ENCODE assay signal across 9 cellular contexts in the genomic region with DNA sequence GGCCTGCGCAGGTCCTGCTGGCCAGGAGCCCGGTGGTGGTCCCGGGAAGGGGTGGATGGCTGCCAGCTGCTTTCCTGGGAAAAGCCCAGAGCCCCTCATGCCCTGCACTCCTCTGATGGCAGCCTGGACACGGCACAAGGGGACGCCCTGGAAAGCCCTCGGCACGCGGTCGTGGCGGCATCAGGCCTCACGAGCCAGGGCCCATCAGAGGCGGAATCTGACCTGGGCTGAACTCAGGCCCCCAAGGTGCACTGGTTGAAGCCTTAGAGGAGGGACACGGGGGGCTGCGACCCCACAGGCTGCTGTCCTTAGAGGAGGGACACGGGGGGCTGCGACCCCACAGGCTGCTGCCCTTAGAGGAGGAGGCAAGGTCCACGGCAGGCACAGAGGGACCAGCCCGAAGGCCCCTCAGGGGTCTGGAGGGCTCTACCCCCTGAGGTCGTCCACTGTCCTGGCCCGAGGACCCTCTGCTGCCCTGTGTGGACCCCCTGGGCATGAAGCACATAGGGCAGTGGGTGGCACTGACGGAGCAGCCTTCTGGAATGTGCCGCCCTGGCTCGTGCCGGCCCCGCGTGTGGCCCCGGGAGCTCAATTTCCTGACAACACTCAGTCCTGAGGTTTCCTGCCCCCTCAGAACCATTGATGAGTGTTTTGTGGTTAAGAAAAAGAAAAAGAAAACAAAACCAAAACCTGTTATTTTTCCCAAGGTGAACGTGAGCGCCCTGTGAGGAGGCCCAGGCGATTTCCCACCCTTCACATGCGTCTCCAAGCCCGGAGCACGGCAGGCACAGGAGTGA. TPM values are rescaled to one million over a fixed set of nuclear protein-coding genes. Genes with fewer than 3 reads are reported as not detected.
DNase-seq lines count a peak whose midpoint lies in the region; ATAC-seq and TF ChIP-seq lines count a peak whose summit lies in the region.
"Had no signal": no experiment of that assay in that cellular context is flagged by ENCODE, and none has a peak within 500 bp of the region (broad histone marks: within the 10 kb centered on the region; RNA-seq: fewer than 3 reads in every experiment).

No MANE protein-coding gene starts in this region.

- H3K4me3 ChIP-seq in BLaER1 treated with 17β-estradiol and CSF1 and Interleukin-3, amounts not matched to agents 10 nM and 100 nM: no peak overlapping the region
- no peak overlapping the region for H3K4me3 ChIP-seq in OCI-LY3 (ENCODE audit: low read length)
- H3K4me3 ChIP-seq: GM23338 had no signal

- no peak overlapping the region for H3K27ac ChIP-seq in BLaER1 treated with 17β-estradiol and CSF1 and Interleukin-3, amounts not matched to agents 10 nM and 100 nM
- H3K27ac ChIP-seq in OCI-LY3 (ENCODE audit: low read length): no peak overlapping the region
- no peak overlapping the region for H3K27ac ChIP-seq in foreskin keratinocyte

- peak overlapping the region in 1 of 11 experiments; percentile 53; a peak in 2 of 22 replicates for H3K9ac ChIP-seq in BLaER1 treated with 17β-estradiol and CSF1 and Interleukin-3, amounts not matched to agents 10 nM and 100 nM
- H3K9ac ChIP-seq in OCI-LY3 (ENCODE audit: low read length): no peak overlapping the region

- peaks cover 11% of the 10 kb centered on the region for H3K4me1 Mint-ChIP-seq in activated T-helper 1 cell treated with anti-CD3 and anti-CD28 coated beads, Interleukin-12 subunit alpha, Interleukin-12 subunit beta, Interleukin-2, Interleukin-4 antibody, amounts not matched to agents 30 ng/mL and 10 ng/mL and 1 ng/mL, durations not matched to agents 14 hours and 24 hours and 36 hours (ENCODE audit: low read depth)
- H3K4me1 Mint-ChIP-seq in natural killer cell: peaks cover 0 to 6% of the 10 kb centered on the region in 2 donors
- H3K4me1 Mint-ChIP-seq: GM23338 had no signal

- ATAC-seq in natural killer cell (peak; percentile 18 to 29 (median 29)), left colon (no peak), foreskin keratinocyte (no peak), GM19035 (IDR thresholded peaks at IDR 0.05; ENCODE audit: unreplicated experiment) (no peak), HG03039 (IDR thresholded peaks at IDR 0.05; ENCODE audit: unreplicated experiment) (no peak)

- no peaks in the 10 kb centered on the region for H3K79me2 ChIP-seq in OCI-LY3 (ENCODE audit: low read length)

- H3K9me3 Mint-ChIP-seq in activated T-helper 1 cell treated with anti-CD3 and anti-CD28 coated beads, Interleukin-12 subunit alpha, Interleukin-12 subunit beta, Interleukin-2, Interleukin-4 antibody, amounts not matched to agents 30 ng/mL and 10 ng/mL and 1 ng/mL, durations not matched to agents 14 hours and 24 hours and 36 hours: no peaks in the 10 kb centered on the region
- H3K9me3 Mint-ChIP-seq in natural killer cell: no peaks in the 10 kb centered on the region

- H2AFZ ChIP-seq in OCI-LY3 (ENCODE audit: low read depth, low read length): no peak overlapping the region
- H2AFZ ChIP-seq: GM23338 had no signal

- peak; percentile 29 for DNase-seq in activated T-helper 1 cell treated with anti-CD3 and anti-CD28 coated beads, Interleukin-12 subunit alpha, Interleukin-12 subunit beta, Interleukin-2, Interleukin-4 antibody, amounts not matched to agents 30 ng/mL and 10 ng/mL and 1 ng/mL, durations not matched to agents 14 hours and 24 hours and 36 hours (ENCODE audit: low spot score)
- no peak for DNase-seq in natural killer cell
- no peak for DNase-seq in left colon
- no peak for DNase-seq in foreskin keratinocyte

- intact Hi-C loops in activated T-helper 1 cell treated with anti-CD3 and anti-CD28 coated beads, Interleukin-12 subunit alpha, Interleukin-12 subunit beta, Interleukin-2, Interleukin-4 antibody, amounts not matched to agents 30 ng/mL and 10 ng/mL and 1 ng/mL, durations not matched to agents 14 hours and 24 hours and 36 hours (cut with micrococcal nuclease): loop anchor here (1.0 kb wide), 1 partner anchor 32 kb away; no protein-coding TSS in a partner anchor
- intact Hi-C loops in natural killer cell (cut with micrococcal nuclease) (no loop called here), left colon (cut with DNase I, micrococcal nuclease) (no loop called here)

- H3K4me3 Mint-ChIP-seq in activated T-helper 1 cell treated with anti-CD3 and anti-CD28 coated beads, Interleukin-12 subunit alpha, Interleukin-12 subunit beta, Interleukin-2, Interleukin-4 antibody, amounts not matched to agents 30 ng/mL and 10 ng/mL and 1 ng/mL, durations not matched to agents 14 hours and 24 hours and 36 hours: peak overlapping the region; percentile 11
- no peak overlapping the region for H3K4me3 Mint-ChIP-seq in natural killer cell
- H3K4me3 Mint-ChIP-seq: GM23338 had no signal

- H3K9me3 ChIP-seq in BLaER1 treated with 17β-estradiol and CSF1 and Interleukin-3, amounts not matched to agents 10 nM and 100 nM (replicated peaks in 1 of 11): no peaks in the 10 kb centered on the region
- H3K9me3 ChIP-seq in OCI-LY3 (ENCODE audit: insufficient read depth, low read length): no peaks in the 10 kb centered on the region

- peak overlapping the region; percentile 52 to 91 (median 75) for H3K4me2 ChIP-seq in BLaER1 treated with 17β-estradiol and CSF1 and Interleukin-3, amounts not matched to agents 10 nM and 100 nM
- 0 out of 2 replicates have a peak overlapping the region, but pooled peaks have one; percentile 3 for H3K4me2 ChIP-seq in OCI-LY3 (ENCODE audit: low read length)
- H3K4me2 ChIP-seq: GM23338 had no signal

- no peak overlapping the region for H3K27ac Mint-ChIP-seq in activated T-helper 1 cell treated with anti-CD3 and anti-CD28 coated beads, Interleukin-12 subunit alpha, Interleukin-12 subunit beta, Interleukin-2, Interleukin-4 antibody, amounts not matched to agents 30 ng/mL and 10 ng/mL and 1 ng/mL, durations not matched to agents 14 hours and 24 hours and 36 hours
- no peak overlapping the region for H3K27ac Mint-ChIP-seq in natural killer cell
- H3K27ac Mint-ChIP-seq: GM23338 had no signal

- peaks cover 89 to 96% (median 95%) of the 10 kb centered on the region in 11 experiments for H3K27me3 ChIP-seq in BLaER1 treated with 17β-estradiol and CSF1 and Interleukin-3, amounts not matched to agents 10 nM and 100 nM
- H3K27me3 ChIP-seq in OCI-LY3 (ENCODE audit: low read depth, low read length) (peaks cover 18% of the 10 kb centered on the region), foreskin keratinocyte (peaks cover 24% of the 10 kb centered on the region)

- H3K27me3 Mint-ChIP-seq in activated T-helper 1 cell treated with anti-CD3 and anti-CD28 coated beads, Interleukin-12 subunit alpha, Interleukin-12 subunit beta, Interleukin-2, Interleukin-4 antibody, amounts not matched to agents 30 ng/mL and 10 ng/mL and 1 ng/mL, durations not matched to agents 14 hours and 24 hours and 36 hours (ENCODE audit: insufficient read depth): peaks cover 17% of the 10 kb centered on the region
- peaks cover 0 to 2% of the 10 kb centered on the region in 2 donors for H3K27me3 Mint-ChIP-seq in natural killer cell (ENCODE audit: low read depth in 2 of 2)

- H3K36me3 ChIP-seq in BLaER1 treated with 17β-estradiol and CSF1 and Interleukin-3, amounts not matched to agents 10 nM and 100 nM: no peaks in the 10 kb centered on the region
- H3K36me3 ChIP-seq in OCI-LY3 (replicated peaks; ENCODE audit: low read depth, low read length): no peaks in the 10 kb centered on the region

- TF ChIP-seq CTCF in OCI-LY3 (IDR thresholded peaks at IDR 0.05; ENCODE audit: low read depth, low read length) (no peak), natural killer cell (IDR thresholded peaks at IDR 0.05) (no peak), foreskin keratinocyte (conservative IDR thresholded peaks at IDR 0.05) (no peak)

- no peaks in the 10 kb centered on the region for H3K36me3 Mint-ChIP-seq in activated T-helper 1 cell treated with anti-CD3 and anti-CD28 coated beads, Interleukin-12 subunit alpha, Interleukin-12 subunit beta, Interleukin-2, Interleukin-4 antibody, amounts not matched to agents 30 ng/mL and 10 ng/mL and 1 ng/mL, durations not matched to agents 14 hours and 24 hours and 36 hours (ENCODE audit: low read depth)
- no peaks in the 10 kb centered on the region for H3K36me3 Mint-ChIP-seq in natural killer cell

- H3K4me1 ChIP-seq in BLaER1 treated with 17β-estradiol and CSF1 and Interleukin-3, amounts not matched to agents 10 nM and 100 nM: peaks cover 13 to 24% (median 15%) of the 10 kb centered on the region in 10 experiments
- H3K4me1 ChIP-seq in OCI-LY3 (ENCODE audit: low read length): peaks cover 19% of the 10 kb centered on the region
- H3K4me1 ChIP-seq in foreskin keratinocyte: no peaks in the 10 kb centered on the region

- H4K20me1 ChIP-seq in BLaER1 treated with 17β-estradiol and CSF1 and Interleukin-3, amounts not matched to agents 10 nM and 100 nM: peaks cover 0 to 88% (median 36%) of the 10 kb centered on the region in 11 experiments; a peak in 15 of 22 replicates
- H4K20me1 ChIP-seq in OCI-LY3 (ENCODE audit: insufficient read depth, low read length): no peaks in the 10 kb centered on the region

RNA-seq across cellular contexts. Expression of gene SOX8, which starts 22.2 kb away (rescaled TPM):
- total RNA-seq in activated T-helper 1 cell treated with anti-CD3 and anti-CD28 coated beads, Interleukin-12 subunit alpha, Interleukin-12 subunit beta, Interleukin-2, Interleukin-4 antibody, amounts not matched to agents 30 ng/mL and 10 ng/mL and 1 ng/mL, durations not matched to agents 14 hours and 24 hours and 36 hours: 0.47 and 0.61 TPM in 2 replicates
- total RNA-seq in natural killer cell: not detected
- under 1 TPM; 0.31 to 0.70 TPM for total RNA-seq in left colon
- not detected in 2 replicates for total RNA-seq in foreskin keratinocyte
- not detected in 2 replicates for polyA plus RNA-seq in foreskin keratinocyte

RNA-seq across cellular contexts. Expression of gene LMF1, which starts 33.0 kb away (rescaled TPM):
- 6.8 and 10.4 TPM in 2 replicates for total RNA-seq in activated T-helper 1 cell treated with anti-CD3 and anti-CD28 coated beads, Interleukin-12 subunit alpha, Interleukin-12 subunit beta, Interleukin-2, Interleukin-4 antibody, amounts not matched to agents 30 ng/mL and 10 ng/mL and 1 ng/mL, durations not matched to agents 14 hours and 24 hours and 36 hours
- total RNA-seq in natural killer cell (10 to 100 TPM; 28.2 to 42.2 (median 41.2) TPM), left colon (10 to 100 TPM; 17.3 to 22.6 TPM), foreskin keratinocyte (2.5 and 3.5 TPM in 2 replicates)
- polyA plus RNA-seq in foreskin keratinocyte: 3.7 and 4.3 TPM in 2 replicates

Comparison
In these comparisons a context has a peak if more than half of its experiments do, and no peak if none do; other contexts are left out.
1. ATAC-seq: peak in natural killer cell (3 of 3); none in left colon (single experiment), foreskin keratinocyte (single experiment), GM19035 (single experiment) and HG03039 (single experiment).